In genomic region chr1:240237305-240237721, GRCh38 we compare ENCODE assay signal across 20 cellular contexts.
DNase-seq lines count a peak whose midpoint lies in the region; ATAC-seq, FAIRE-seq and TF ChIP-seq lines count a peak whose summit lies in the region.
"Had no signal": no experiment of that assay in that cellular context is flagged by ENCODE, and none has a peak within 500 bp of the region (broad histone marks: within the 10 kb centered on the region; RNA-seq: fewer than 3 reads in every experiment).

No MANE protein-coding gene starts in this region.

- in situ Hi-C loops in HAP-1 (cut with MboI; ENCODE audit: low sequenced_read_pairs), result no loop called here

- CTCF ChIA-PET in BJ (lab: Yijun Ruan, JAX), result interaction anchor here (0.8 kb wide), 2 partner anchors 142 to 454 kb away, joined by 3 to 4 read pairs; no protein-coding TSS in a partner anchor

- no peaks in the 10 kb centered on the region for H3K9me3 ChIP-seq in HAP-1

- POLR2A ChIA-PET in BJ (lab: Charles Lee), result no interaction called here

- no peak for ATAC-seq in left lobe of liver
- ATAC-seq in HG02840 (IDR thresholded peaks at IDR 0.05; ENCODE audit: low FRiP score, unreplicated experiment), result no peak
- ATAC-seq: activated naive CD8-positive, alpha-beta T cell treated with anti-CD3 and anti-CD28 coated beads, Interleukin-2, amount 50 U/mL, for 24 hours; esophagus mucosa; natural killer cell treated with Interleukin-12 subunit alpha and Interleukin-12 subunit beta and Interleukin-15 and Interleukin-18, amount 100 ng/mL, for 72 hours; stimulated activated naive CD8-positive, alpha-beta T cell treated with anti-CD3 and anti-CD28 coated beads, Interleukin-15, amount 100 ng/mL, for 72 hours had no signal

- no peaks in the 10 kb centered on the region for H3K27me3 ChIP-seq in BJ (ENCODE audit: control insufficient read depth, insufficient read depth, low read length)
- H3K27me3 ChIP-seq in HAP-1 (ENCODE audit: low read depth), result no peaks in the 10 kb centered on the region

- no peaks in the 10 kb centered on the region for H3K36me3 ChIP-seq in BJ (ENCODE audit: control insufficient read depth, insufficient read depth, low read length)
- H3K36me3 ChIP-seq in HAP-1 (replicated peaks), result no peaks in the 10 kb centered on the region

- H3K4me1 ChIP-seq in HAP-1, result no peaks in the 10 kb centered on the region

- H3K4me3 ChIP-seq in BJ (ENCODE audit: low read depth, low read length) (no peak overlapping the region), HAP-1 (no peak overlapping the region)

- TF ChIP-seq CTCF in BJ (IDR thresholded peaks at IDR 0.05; ENCODE audit: insufficient read depth, low read depth, low read length), result no peak

- DNase-seq in BJ (ENCODE audit: low read depth), result peak; percentile 64
- peak; percentile 82 for DNase-seq in M059J (ENCODE audit: low read depth)
- peak; percentile 38 for DNase-seq in fibroblast of gingiva (ENCODE audit: low read depth)
- DNase-seq in myocyte (ENCODE audit: low read depth), result peak; percentile 43
- no peak for DNase-seq in left lobe of liver (ENCODE audit: low spot score)
- DNase-seq in HAP-1 (ENCODE audit: low spot score in 2 of 2), result no peak
- DNase-seq in frontal cortex (ENCODE audit: low spot score in 2 of 2), result no peak
- DNase-seq: activated naive CD8-positive, alpha-beta T cell treated with anti-CD3 and anti-CD28 coated beads, Interleukin-2, amount 50 U/mL, for 24 hours; DMS 273 treated with DMSO at 0.1 percent for 48 hours; effector CD8-positive, alpha-beta T cell; hippocampal formation; NCI-H1092 treated with DMSO at 0.1 percent for 48 hours; NCI-H2029 treated with DMSO at 0.1 percent for 48 hours; NCI-H510A; stimulated activated naive CD8-positive, alpha-beta T cell treated with anti-CD3 and anti-CD28 coated beads, Interleukin-15, amount 100 ng/mL, for 72 hours; SW 1271 had no signal

- FAIRE-seq in frontal cortex (lab: Jason Lieb, UNC), result no peak
- FAIRE-seq: keratinocyte had no signal

Comparison
In these comparisons a context has a peak if more than half of its experiments do, and no peak if none do; other contexts are left out.
1. DNase-seq: peak in BJ (single experiment), M059J (single experiment), fibroblast of gingiva (single experiment) and myocyte (single experiment); none in left lobe of liver (single experiment), HAP-1 (0 of 2) and frontal cortex (0 of 2).